Comparison of ENCODE assay signal across 23 cellular contexts in the genomic region with DNA sequence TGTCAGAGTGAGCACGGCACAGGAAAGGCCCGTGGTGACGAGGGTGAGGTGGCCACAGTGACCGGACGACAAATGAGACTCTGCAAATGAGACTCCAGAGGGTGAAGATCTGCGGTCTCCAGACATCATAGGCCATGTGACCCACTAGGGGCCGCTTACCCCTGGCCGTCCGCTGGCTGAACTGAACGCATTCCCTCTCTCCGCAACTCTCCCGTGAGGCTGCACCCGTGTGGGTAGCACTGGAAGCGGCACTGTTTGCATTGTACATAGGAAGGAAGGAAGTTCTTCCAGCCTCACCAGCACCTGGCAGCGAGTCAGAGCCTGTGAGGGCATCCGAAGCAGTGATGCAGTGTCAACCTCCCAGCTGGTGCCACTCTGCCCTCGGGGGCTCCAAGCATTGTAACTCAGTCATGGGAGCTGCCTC. TPM values are rescaled to one million over a fixed set of nuclear protein-coding genes. Genes with fewer than 3 reads are reported as not detected.
DNase-seq lines count a peak whose midpoint lies in the region; ATAC-seq, FAIRE-seq and TF ChIP-seq lines count a peak whose summit lies in the region.
"Had no signal": no experiment of that assay in that cellular context is flagged by ENCODE, and none has a peak within 500 bp of the region (broad histone marks: within the 10 kb centered on the region; RNA-seq: fewer than 3 reads in every experiment).

No MANE protein-coding gene starts in this region.

- no peak overlapping the region for H3K4ac ChIP-seq in H1 (replicated peaks; ENCODE audit: insufficient read length, low read depth, low read length)

- H4K5ac ChIP-seq in H1 (ENCODE audit: insufficient read length, low read depth, low read length), result no peak overlapping the region

- TF ChIP-seq EP300 in H1 (IDR thresholded peaks at IDR 0.05; ENCODE audit: borderline replicate concordance in 1 of 2, low read depth in 2 of 2, low read length in 2 of 2), result no peak

- H3K79me1 ChIP-seq in H1 (ENCODE audit: low read depth, low read length), result no peaks in the 10 kb centered on the region

- H3K36me3 ChIP-seq in left ventricle myocardium inferior, result peaks cover 24% of the 10 kb centered on the region
- H3K36me3 ChIP-seq in H1 (ENCODE audit: control insufficient read depth in 2 of 4, insufficient read depth in 4 of 4, low read length in 3 of 4), result no peaks in the 10 kb centered on the region
- peaks cover 0 to 18% of the 10 kb centered on the region in 2 donors for H3K36me3 ChIP-seq in gastrocnemius medialis

- no peak overlapping the region for H3K23ac ChIP-seq in H1 (ENCODE audit: insufficient read length)

- TF ChIP-seq RAD21 in H1 (IDR thresholded peaks at IDR 0.05 in 1 of 2, conservative IDR thresholded peaks at IDR 0.05 in 1 of 2; ENCODE audit: low read depth in 2 of 2, low read length in 2 of 2), result no peak

- no peak overlapping the region for H3K14ac ChIP-seq in H1 (ENCODE audit: insufficient read length)

- TF ChIP-seq CTCF in left ventricle myocardium inferior (IDR thresholded peaks at IDR 0.05; ENCODE audit: borderline replicate concordance) (no peak), RWPE1 (conservative IDR thresholded peaks at IDR 0.05; ENCODE audit: low read depth) (no peak), H1 (IDR thresholded peaks at IDR 0.05; ENCODE audit: control extremely low read depth in 1 of 3, insufficient read depth in 1 of 3, low read depth in 1 of 3, low read length in 3 of 3) (no peak), gastrocnemius medialis (IDR thresholded peaks at IDR 0.05 in 4 of 5, conservative IDR thresholded peaks at IDR 0.05 in 1 of 5) (no peak)

- in situ Hi-C loops in gastrocnemius medialis (cut with MboI; ENCODE audit: low sequenced_read_pairs in 4 of 4), result no loop called here

- H3K4me1 ChIP-seq in left ventricle myocardium inferior (peaks cover 30% of the 10 kb centered on the region), H1 (replicated peaks in 1 of 4; ENCODE audit: control insufficient read depth in 3 of 4, insufficient read depth in 4 of 4, low read length in 3 of 4) (peaks cover 0 to 4% (median 1%) of the 10 kb centered on the region in 4 experiments; a peak in 5 of 7 replicates), gastrocnemius medialis (peaks cover 29 to 36% of the 10 kb centered on the region in 2 donors)
- H3K4me1 ChIP-seq: left lung had no signal

- H2BK15ac ChIP-seq in H1 (ENCODE audit: low read length), result no peak overlapping the region; the same call in 1 of the 2 replicates

- no peak overlapping the region for H3K9ac ChIP-seq in H1 (replicated peaks in 1 of 4; ENCODE audit: extremely low read depth in 1 of 4, low read depth in 3 of 4, low read length in 3 of 4)

- intact Hi-C loops in Right ventricle myocardium superior (cut with DNase I) (loop anchor here (5.0 kb wide), 2 partner anchors 188 to 223 kb away; no protein-coding TSS in a partner anchor), left ventricle myocardium inferior (cut with micrococcal nuclease) (no loop called here), gastrocnemius medialis (cut with DNase I; ENCODE audit: low total_unique reads) (no loop called here)

- no peak overlapping the region for H3K4me2 ChIP-seq in H1 (ENCODE audit: insufficient read depth in 1 of 2, low read depth in 2 of 2, low read length in 2 of 2)

- no peaks in the 10 kb centered on the region for H3K79me2 ChIP-seq in H1 (ENCODE audit: control insufficient read depth in 1 of 2, insufficient read depth in 2 of 2, low read length in 2 of 2)

- H2AK5ac ChIP-seq in H1 (ENCODE audit: low read depth, low read length), result no peak overlapping the region

- peak; percentile 39 for DNase-seq in Right ventricle myocardium superior
- DNase-seq in left ventricle myocardium inferior, result no peak
- no peak for DNase-seq in RWPE1 (ENCODE audit: low spot score)
- no peak for DNase-seq in H1 (ENCODE audit: low read depth in 1 of 2, low spot score in 2 of 2)
- no peak for DNase-seq in gastrocnemius medialis
- no peak for DNase-seq in HuH-7.5 (ENCODE audit: low spot score)
- DNase-seq in T-helper 1 cell, result no peak
- DNase-seq: activated CD4-positive, alpha-beta memory T cell treated with anti-CD3 and anti-CD28 coated beads, Interleukin-2, amount 10 ng/mL, durations not matched to agents 7 days and 5 days; activated CD4-positive, CD25-positive, alpha-beta regulatory T cell; activated gamma-delta T cell; CD4-positive, CD25-positive, alpha-beta regulatory T cell; cortex of kidney; DND-41; HCEC 1CT; KG1; left lung; mucosa of descending colon; NCI-H146; NCI-H2227 treated with DMSO at 0.1 percent for 48 hours had no signal

- H3K9me3 ChIP-seq in left ventricle myocardium inferior (replicated peaks) (no peaks in the 10 kb centered on the region), H1 (ENCODE audit: insufficient read depth in 2 of 2, low read depth in 1 of 2, low read length in 1 of 2) (no peaks in the 10 kb centered on the region), gastrocnemius medialis (no peaks in the 10 kb centered on the region)
- H3K9me3 ChIP-seq: left lung, mucosa of descending colon, vagina had no signal

- no peak overlapping the region for H2BK5ac ChIP-seq in H1 (ENCODE audit: low read depth, low read length)

- TF ChIP-seq POLR2A in H1 (IDR thresholded peaks at IDR 0.05; ENCODE audit: control extremely low read depth in 1 of 2, low read depth in 2 of 2, low read length in 2 of 2), result no peak
- TF ChIP-seq POLR2A in gastrocnemius medialis (IDR thresholded peaks at IDR 0.05), result no peak

- H4K91ac ChIP-seq in H1 (replicated peaks; ENCODE audit: insufficient read length, low read length), result no peak overlapping the region

- H2BK120ac ChIP-seq in H1 (replicated peaks; ENCODE audit: low read depth, low read length), result no peak overlapping the region

- H4K20me1 ChIP-seq in H1 (replicated peaks in 1 of 2; ENCODE audit: control insufficient read depth in 1 of 2, insufficient read depth in 2 of 2, low read length in 2 of 2), result no peaks in the 10 kb centered on the region

- CTCF ChIA-PET in RWPE1 (lab: Yijun Ruan, JAX) (interaction anchor here (0.5 to 2.6 kb wide), 2 partner anchors 188 to 222 kb away, joined by 3 to 12 read pairs; no protein-coding TSS in a partner anchor), H1 (lab: Charles Lee; ENCODE audit: partially characterized antibody) (interaction anchor here (0.7 to 13.7 kb wide), 15 partner anchors 12 to 304 kb away, joined by 3 to 118 read pairs (median 4); no protein-coding TSS in a partner anchor)

- H3K56ac ChIP-seq in H1 (replicated peaks; ENCODE audit: insufficient read length, low read depth, low read length), result no peak overlapping the region

- H3K23me2 ChIP-seq in H1 (ENCODE audit: low read depth, low read length), result no peaks in the 10 kb centered on the region

- WGBS in H1 (ENCODE audit: extremely low coverage in 1 of 2, insufficient coverage in 1 of 2, insufficient read length in 1 of 2, insufficient replicate concordance in 2 of 2, low coverage in 1 of 2, low lambda C conversion rate in 2 of 2, missing lambda C conversion rate in 1 of 2), 2 experiments, result 93% methylated on average over 17 of the region's 17 CpGs; no CpG with 5 or more reads in 1 of the 2 experiments

- H3K27ac ChIP-seq in left ventricle myocardium inferior (replicated peaks) (no peak overlapping the region), RWPE1 (peak overlapping the region; percentile 45; the same call in 1 of the 2 replicates), H1 (ENCODE audit: low read depth, low read length) (no peak overlapping the region), gastrocnemius medialis (peak overlapping the region; percentile 16 to 64 (median 60))
- H3K27ac ChIP-seq: left lung, vagina had no signal

- no peak overlapping the region for H3K4me3 ChIP-seq in left ventricle myocardium inferior
- H3K4me3 ChIP-seq in H1 (ENCODE audit: extremely low read depth in 1 of 4, insufficient read depth in 2 of 4, low read depth in 3 of 4, low read length in 4 of 4), result no peak overlapping the region
- no peak overlapping the region for H3K4me3 ChIP-seq in gastrocnemius medialis
- H3K4me3 ChIP-seq: left lung, mucosa of descending colon, vagina had no signal

- POLR2A ChIA-PET in RWPE1 (lab: Yijun Ruan, JAX; ENCODE audit: low non-redundant PET), result no interaction called here
- POLR2A ChIA-PET in H1 (lab: Charles Lee; ENCODE audit: partially characterized antibody), result no interaction called here

- no peak overlapping the region for H2BK20ac ChIP-seq in H1 (ENCODE audit: low read length)

- H3K18ac ChIP-seq in H1 (ENCODE audit: extremely low read depth, low read length), result no peak overlapping the region

- no peak overlapping the region for H2AFZ ChIP-seq in H1 (ENCODE audit: low read length)

- H4K8ac ChIP-seq in H1 (ENCODE audit: extremely low read depth, insufficient read depth, low read length), result peak overlapping the region; percentile 45; the same call in 1 of the 2 replicates

- FAIRE-seq in H1 (lab: Jason Lieb, UNC), result no peak
- FAIRE-seq: endometrium, GM12891 had no signal

- H3K27me3 ChIP-seq in left ventricle myocardium inferior (ENCODE audit: low read depth) (no peaks in the 10 kb centered on the region), H1 (replicated peaks in 1 of 4; ENCODE audit: control insufficient read depth in 3 of 4, extremely low read depth in 1 of 4, insufficient read depth in 3 of 4, low read length in 3 of 4) (no peaks in the 10 kb centered on the region; a peak in 1 of 7 replicates), gastrocnemius medialis (no peaks in the 10 kb centered on the region)
- H3K27me3 ChIP-seq: left lung, vagina had no signal

- ATAC-seq in Right ventricle myocardium superior (ENCODE audit: poor library complexity) (peak; percentile 11), gastrocnemius medialis (no peak), GM18870 (IDR thresholded peaks at IDR 0.05; ENCODE audit: unreplicated experiment) (no peak)
- ATAC-seq: left lung, mucosa of descending colon had no signal

- H2BK12ac ChIP-seq in H1 (ENCODE audit: low read depth, low read length), result no peak overlapping the region; the same call in 1 of the 2 replicates

RNA-seq across cellular contexts. Expression of a gene that starts 23.6 kb away (rescaled TPM):
- total RNA-seq in Right ventricle myocardium superior (13.0 TPM), left ventricle myocardium inferior (17.6 TPM), gastrocnemius medialis (100 to 1,000 TPM in 1 of 4 donors, 10 to 100 TPM in 3; 40.4 to 161 (median 56.6) TPM)
- 4.0 and 5.3 TPM in 2 replicates for total RNA-seq in H1 (2021; fragmentation: NEBNext Ultra II Directional; extraction: Animal tissue kit (Norgen Biotek cat#: 25700))
- polyA plus RNA-seq in H1 (2011; rRNA removed), result 6.4 and 8.2 TPM in 2 replicates
- 5.0 TPM for polyA plus RNA-seq in H1 (2011; cell fraction: cytosol; rRNA removed)
- 5.0 TPM for polyA plus RNA-seq in H1 (2011; cell fraction: nucleus; rRNA removed)
- polyA plus RNA-seq in H1 (2012, experiment 1 of 2), result 3.3 to 5.5 TPM (median 4.1 TPM) in 4 replicates
- 4.3 TPM for polyA plus RNA-seq in H1 (2012, experiment 2 of 2)
- 2.6 TPM for polyA plus RNA-seq in H1 (2013, experiment 1 of 2)
- 2.9 TPM for polyA plus RNA-seq in H1 (2013, experiment 2 of 2)
- polyA minus RNA-seq in H1 (2011; rRNA and poly(A)+ RNA removed), result 5.3 and 7.5 TPM in 2 replicates
- polyA minus RNA-seq in H1 (2011; cell fraction: cytosol; rRNA and poly(A)+ RNA removed), result 4.0 TPM
- polyA minus RNA-seq in H1 (2011; cell fraction: nucleus; rRNA and poly(A)+ RNA removed), result 2.9 TPM

RNA-seq across cellular contexts. Expression of a gene that starts 34.5 kb away (rescaled TPM):
- total RNA-seq in Right ventricle myocardium superior (20.9 TPM), left ventricle myocardium inferior (21.9 TPM), gastrocnemius medialis (10 to 100 TPM; 37.3 to 65.1 (median 44.4) TPM)
- total RNA-seq in H1 (2021; fragmentation: NEBNext Ultra II Directional; extraction: Animal tissue kit (Norgen Biotek cat#: 25700)), result 3.8 and 4.0 TPM in 2 replicates
- polyA plus RNA-seq in H1 (2011; rRNA removed), result 3.6 and 5.0 TPM in 2 replicates
- polyA plus RNA-seq in H1 (2011; cell fraction: cytosol; rRNA removed), result 3.7 TPM
- polyA plus RNA-seq in H1 (2011; cell fraction: nucleus; rRNA removed), result 6.8 TPM
- polyA plus RNA-seq in H1 (2012, experiment 1 of 2), result 3.3 to 5.0 TPM (median 3.8 TPM) in 4 replicates
- 3.4 TPM for polyA plus RNA-seq in H1 (2012, experiment 2 of 2)
- polyA plus RNA-seq in H1 (2013, experiment 1 of 2), result 5.8 TPM
- 4.7 TPM for polyA plus RNA-seq in H1 (2013, experiment 2 of 2)
- 3.8 and 3.9 TPM in 2 replicates for polyA minus RNA-seq in H1 (2011; rRNA and poly(A)+ RNA removed)
- 3.4 TPM for polyA minus RNA-seq in H1 (2011; cell fraction: cytosol; rRNA and poly(A)+ RNA removed)
- polyA minus RNA-seq in H1 (2011; cell fraction: nucleus; rRNA and poly(A)+ RNA removed), result 3.4 TPM

Comparison
In these comparisons a context has a peak if more than half of its experiments do, and no peak if none do; other contexts are left out.
1. H3K27ac ChIP-seq: peak in RWPE1 (single experiment) and gastrocnemius medialis (4 of 4); none in left ventricle myocardium inferior (single experiment) and H1 (single experiment).